In genomic region chr17:48997827-48998556, GRCh38 we compare ENCODE assay signal across 9 cellular contexts. TPM values are rescaled to one million over a fixed set of nuclear protein-coding genes. Genes with fewer than 3 reads are reported as not detected.
DNase-seq lines count a peak whose midpoint lies in the region; ATAC-seq, FAIRE-seq and TF ChIP-seq lines count a peak whose summit lies in the region.
"Had no signal": no experiment of that assay in that cellular context is flagged by ENCODE, and none has a peak within 500 bp of the region (broad histone marks: within the 10 kb centered on the region; RNA-seq: fewer than 3 reads in every experiment).

No MANE protein-coding gene starts in this region.

- H3K4me1 ChIP-seq in kidney (ENCODE audit: control insufficient read depth in 1 of 2, insufficient read depth in 1 of 2, low read depth in 1 of 2, low read length in 2 of 2) = peaks cover 0 to 5% of the 10 kb centered on the region in 2 donors

- H3K9me3 ChIP-seq in neural cell (ENCODE audit: low read length) = no peaks in the 10 kb centered on the region
- H3K9me3 ChIP-seq in kidney (ENCODE audit: control insufficient read depth in 1 of 2, low read length in 2 of 2) = peaks cover 0 to 3% of the 10 kb centered on the region in 2 donors

- H3K9ac ChIP-seq in neural cell (ENCODE audit: low read length) = peak overlapping the region; percentile 93
- H3K9ac ChIP-seq in kidney (ENCODE audit: low read length in 2 of 2) = no peak overlapping the region

- no peak for TF ChIP-seq CTCF in coronary artery (IDR thresholded peaks at IDR 0.05)
- TF ChIP-seq CTCF in neural cell (IDR thresholded peaks at IDR 0.05; ENCODE audit: poor library complexity, severe bottlenecking) = no peak
- no peak for TF ChIP-seq CTCF in kidney (IDR thresholded peaks at IDR 0.05; ENCODE audit: borderline replicate concordance, extremely low read depth, insufficient read depth)

- peaks cover 2% of the 10 kb centered on the region for H3F3A ChIP-seq in neural cell (ENCODE audit: insufficient read depth, low read length, poor library complexity, severe bottlenecking)

- peak; percentile 52 for DNase-seq in ELR (ENCODE audit: low read depth)
- peak; percentile 41 for DNase-seq in NCI-H510A (lab: John Stamatoyannopoulos, UW)
- DNase-seq in coronary artery (ENCODE audit: low spot score) = peak; percentile 72
- no peak for DNase-seq in kidney
- DNase-seq in COLO668 (lab: John Stamatoyannopoulos, UW; ENCODE audit: unreplicated experiment) = no peak

- H3K36me3 ChIP-seq in neural cell (ENCODE audit: insufficient read depth, low read length) = no peaks in the 10 kb centered on the region
- H3K36me3 ChIP-seq in kidney (ENCODE audit: control insufficient read depth in 1 of 2, insufficient read depth in 2 of 2, low read length in 2 of 2) = no peaks in the 10 kb centered on the region

- H4K20me1 ChIP-seq in neural cell (ENCODE audit: insufficient read depth) = peaks cover 3% of the 10 kb centered on the region

- peaks cover 62% of the 10 kb centered on the region for H3K79me2 ChIP-seq in neural cell (replicated peaks; ENCODE audit: insufficient read depth, low read length)

- H3K9me2 ChIP-seq in neural cell (ENCODE audit: insufficient read depth, low read length) = no peaks in the 10 kb centered on the region

- no peak overlapping the region for H2AFZ ChIP-seq in neural cell (ENCODE audit: low read depth, low read length)

- TF ChIP-seq RAD21 in neural cell (conservative IDR thresholded peaks at IDR 0.05) = no peak

- FAIRE-seq in kidney (lab: Jason Lieb, UNC) = no peak

- ATAC-seq in GM18505 (IDR thresholded peaks at IDR 0.05; ENCODE audit: unreplicated experiment) (no peak), GM19395 (IDR thresholded peaks at IDR 0.05; ENCODE audit: unreplicated experiment) (no peak)

- H3K4me3 ChIP-seq in coronary artery (peak overlapping the region; percentile 61), neural cell (ENCODE audit: low read length) (peak overlapping the region; percentile 92), kidney (ENCODE audit: low read length in 2 of 2) (no peak overlapping the region)

- H3K27ac ChIP-seq in coronary artery = no peak overlapping the region
- H3K27ac ChIP-seq in neural cell (ENCODE audit: low read length) = peak overlapping the region; percentile 95
- H3K27ac ChIP-seq in kidney (ENCODE audit: low read depth in 2 of 2, low read length in 2 of 2) = no peak overlapping the region

- no peak for TF ChIP-seq POLR2A in GM18505 (IDR thresholded peaks at IDR 0.05; ENCODE audit: borderline replicate concordance, extremely low read depth, insufficient read depth, insufficient read length)

- H3K27me3 ChIP-seq in neural cell (ENCODE audit: insufficient read depth, low read depth, low read length) = no peaks in the 10 kb centered on the region

- peak overlapping the region; percentile 29 for H3K4me2 ChIP-seq in neural cell (ENCODE audit: low read length)

- intact Hi-C loops in kidney (cut with DNase I) = no loop called here

- TF ChIP-seq EP300 in neural cell (conservative IDR thresholded peaks at IDR 0.05; ENCODE audit: poor library complexity, severe bottlenecking) = no peak

TF ChIP-seq in neural cell, 6 proteins besides CTCF, POLR2A, EP300 and RAD21:
- peak; percentile 11 for TF ChIP-seq POLR2AphosphoS5 (IDR thresholded peaks at IDR 0.05)
- peak; percentile 61 for TF ChIP-seq MXI1 (conservative IDR thresholded peaks at IDR 0.05; ENCODE audit: poor library complexity, severe bottlenecking)
- TF ChIP-seq REST (IDR thresholded peaks at IDR 0.05; ENCODE audit: borderline replicate concordance) = no peak

RNA-seq across cellular contexts. Expression of gene IGF2BP1, which starts 0.8 kb away (rescaled TPM):
- polyA plus RNA-seq in neural cell = 13.0 and 13.9 TPM in 2 replicates
- polyA minus RNA-seq in neural cell = 33.8 and 40.7 TPM in 2 replicates
- total RNA-seq in kidney = 1.3 TPM
- 1.5 TPM for polyA plus RNA-seq in kidney (ENCODE audit: insufficient read depth, low read depth, low replicate concordance)

RNA-seq across cellular contexts. Expression of gene GIP, which starts 29.6 kb away (rescaled TPM):
- polyA plus RNA-seq in neural cell (not detected in 2 replicates), kidney (ENCODE audit: insufficient read depth, low read depth, low replicate concordance) (not detected)
- not detected in 2 replicates for polyA minus RNA-seq in neural cell
- not detected for total RNA-seq in kidney
- total RNA-seq: pulmonary artery endothelial cell had no signal

RNA-seq across cellular contexts. Expression of gene SNF8, which starts 53.4 kb away (rescaled TPM):
- 171 and 223 TPM in 2 replicates for polyA plus RNA-seq in neural cell
- polyA minus RNA-seq in neural cell = 83.0 and 85.9 TPM in 2 replicates
- 110 TPM for total RNA-seq in kidney
- polyA plus RNA-seq in kidney (ENCODE audit: insufficient read depth, low read depth, low replicate concordance) = 203 TPM

Comparison
In these comparisons a context has a peak if more than half of its experiments do, and no peak if none do; other contexts are left out.
1. DNase-seq: peak in ELR (single experiment), NCI-H510A (single experiment) and coronary artery (single experiment); none in kidney (single experiment) and COLO668 (single experiment).
2. H3K4me3 ChIP-seq: peak in coronary artery (single experiment) and neural cell (single experiment); none in kidney (0 of 2).